In the genomic region with DNA sequence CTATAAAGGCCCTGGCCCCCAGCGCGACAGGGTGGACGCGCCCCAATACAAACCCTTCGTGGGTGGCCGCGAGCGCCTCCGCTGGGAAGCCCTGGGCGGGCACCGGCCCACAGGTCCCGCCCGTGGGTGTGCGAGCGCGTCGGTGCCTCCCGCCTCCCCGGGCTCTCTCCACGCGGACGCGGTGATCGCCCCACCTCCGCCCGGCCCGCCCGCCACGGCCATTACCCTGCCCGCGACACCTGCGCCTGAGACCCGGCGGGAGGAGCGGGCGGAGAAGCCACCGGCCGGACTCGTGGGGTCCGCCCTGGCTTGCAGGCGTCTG, we compare ENCODE assay signal across 10 cellular contexts.
DNase-seq lines count a peak whose midpoint lies in the region; ATAC-seq and TF ChIP-seq lines count a peak whose summit lies in the region.
"Had no signal": no experiment of that assay in that cellular context is flagged by ENCODE, and none has a peak within 500 bp of the region (broad histone marks: within the 10 kb centered on the region; RNA-seq: fewer than 3 reads in every experiment).

No MANE protein-coding gene starts in this region.

- peaks cover 54 to 85% of the 10 kb centered on the region in 2 donors for H3K27me3 ChIP-seq in muscle layer of colon (ENCODE audit: control insufficient read depth in 1 of 2, insufficient read depth in 2 of 2, low read length in 2 of 2)

- ATAC-seq in Right ventricle myocardium superior (ENCODE audit: poor library complexity) (peak; percentile 11), Right ventricle myocardium inferior (no peak)
- ATAC-seq in effector memory CD8-positive, alpha-beta T cell (replicated peaks), result peak; percentile 17
- ATAC-seq: Panc1 had no signal

- TF ChIP-seq CTCF in HFFc6 (IDR thresholded peaks at IDR 0.05), result no peak

- peaks cover 16% of the 10 kb centered on the region for H3K4me1 ChIP-seq in muscle layer of colon (ENCODE audit: insufficient read depth, low read length)

- H3K27ac Mint-ChIP-seq in effector memory CD8-positive, alpha-beta T cell, result no peak overlapping the region
- H3K27ac Mint-ChIP-seq in HFFc6, result no peak overlapping the region

- no peak overlapping the region for H3K9ac ChIP-seq in muscle layer of colon (ENCODE audit: low read length)

- H3K27me3 Mint-ChIP-seq in effector memory CD8-positive, alpha-beta T cell, result peaks cover 49 to 92% of the 10 kb centered on the region in 2 donors
- H3K27me3 Mint-ChIP-seq in HFFc6 (ENCODE audit: insufficient read depth), result peaks cover 71% of the 10 kb centered on the region

- H3K9me3 Mint-ChIP-seq in effector memory CD8-positive, alpha-beta T cell, result no peaks in the 10 kb centered on the region
- H3K9me3 Mint-ChIP-seq in HFFc6, result no peaks in the 10 kb centered on the region

- H3K36me3 Mint-ChIP-seq in effector memory CD8-positive, alpha-beta T cell (ENCODE audit: insufficient read depth), result no peaks in the 10 kb centered on the region
- no peaks in the 10 kb centered on the region for H3K36me3 Mint-ChIP-seq in HFFc6 (ENCODE audit: low read depth)

- no peaks in the 10 kb centered on the region for H3K36me3 ChIP-seq in muscle layer of colon (ENCODE audit: insufficient read depth, low read length)

- peak overlapping the region; percentile 8 to 27 for H3K4me3 ChIP-seq in muscle layer of colon (ENCODE audit: low read depth in 1 of 2, low read length in 2 of 2)

- H3K4me3 Mint-ChIP-seq in effector memory CD8-positive, alpha-beta T cell, result peak overlapping the region; percentile 88 to 90
- H3K4me3 Mint-ChIP-seq in HFFc6, result no peak overlapping the region

- peaks cover 13 to 32% of the 10 kb centered on the region in 2 donors for H3K4me1 Mint-ChIP-seq in effector memory CD8-positive, alpha-beta T cell (ENCODE audit: low read depth in 2 of 2)
- peaks cover 15% of the 10 kb centered on the region for H3K4me1 Mint-ChIP-seq in HFFc6 (ENCODE audit: low read depth)

- H3K27ac ChIP-seq in muscle layer of colon (ENCODE audit: low read depth, low read length), result no peak overlapping the region
- H3K27ac ChIP-seq: C4-2B had no signal

- no peaks in the 10 kb centered on the region for H3K9me3 ChIP-seq in muscle layer of colon (ENCODE audit: low read length)

- DNase-seq in Right ventricle myocardium superior (no peak), Right ventricle myocardium inferior (ENCODE audit: missing footprints) (no peak), LoVo (ENCODE audit: low spot score) (no peak), HFFc6 (no peak), NCI-H748 treated with DMSO at 0.1 percent for 48 hours (lab: John Stamatoyannopoulos, UW) (no peak), DMS 273 (lab: John Stamatoyannopoulos, UW; ENCODE audit: unreplicated experiment) (no peak)
- DNase-seq in effector memory CD8-positive, alpha-beta T cell, result no peak

- intact Hi-C loops in Right ventricle myocardium superior (cut with DNase I) (no loop called here), Right ventricle myocardium inferior (cut with DNase I) (no loop called here)
